ENCODE assay signal across 8 cellular contexts in the genomic region with DNA sequence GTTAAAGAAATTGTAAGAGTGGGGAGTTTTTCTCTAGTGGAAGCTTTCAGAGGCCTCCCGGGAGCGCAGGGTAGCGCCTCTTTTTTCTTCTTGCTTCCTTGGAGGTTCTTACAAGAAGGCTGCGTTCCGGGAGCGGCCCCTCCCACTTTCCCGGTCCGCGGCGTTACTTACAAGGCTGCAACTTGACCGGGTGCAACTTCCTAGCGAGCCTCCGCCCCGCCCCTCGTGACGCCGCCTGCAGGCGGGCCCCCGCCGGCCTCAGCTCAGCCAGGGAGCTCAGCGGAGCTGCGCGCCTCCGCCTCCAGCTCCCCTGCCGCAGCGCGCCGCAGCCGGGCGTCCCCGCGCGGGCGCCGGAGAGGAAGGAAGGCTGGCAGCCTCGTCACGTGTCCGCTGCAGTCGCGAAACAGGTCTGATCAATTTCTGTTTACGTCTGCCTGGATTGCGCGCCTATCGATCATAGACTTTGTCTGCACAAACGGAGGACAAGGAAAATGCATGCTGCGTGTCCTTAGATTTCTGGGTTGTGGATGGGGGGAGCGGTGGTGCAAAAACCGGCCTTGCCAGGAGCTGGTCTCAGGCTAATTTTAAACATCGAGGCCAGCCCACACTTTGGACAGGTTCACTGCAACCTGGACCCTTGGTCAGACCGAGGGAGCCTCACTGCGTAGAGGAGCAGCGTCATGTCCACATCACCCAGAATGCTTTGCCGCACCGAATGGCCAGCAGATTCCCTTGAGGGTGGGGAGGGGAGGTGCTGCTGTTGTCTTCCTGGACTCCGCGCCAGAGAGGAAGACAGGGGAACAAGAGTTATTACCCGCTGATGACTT. TPM values are rescaled to one million over a fixed set of nuclear protein-coding genes. Genes with fewer than 3 reads are reported as not detected.
DNase-seq lines count a peak whose midpoint lies in the region; ATAC-seq and TF ChIP-seq lines count a peak whose summit lies in the region.

A gene with protein sequence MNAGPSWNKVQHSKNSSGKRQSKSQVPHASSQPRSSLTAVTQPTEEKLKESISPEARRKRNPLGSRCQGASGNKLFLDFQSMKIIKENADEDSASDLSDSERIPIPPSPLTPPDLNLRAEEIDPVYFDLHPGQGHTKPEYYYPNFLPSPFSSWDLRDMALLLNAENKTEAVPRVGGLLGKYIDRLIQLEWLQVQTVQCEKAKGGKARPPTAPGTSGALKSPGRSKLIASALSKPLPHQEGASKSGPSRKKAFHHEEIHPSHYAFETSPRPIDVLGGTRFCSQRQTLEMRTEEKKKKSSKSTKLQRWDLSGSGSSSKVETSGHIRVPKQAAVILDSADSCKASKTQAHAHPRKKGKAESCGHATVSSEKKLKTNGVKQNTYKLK (plus strand): TSS at position 261 of the 827 bp plus-strand sequence. CDS start 3,555 bp downstream, outside the sequence.
A gene with protein sequence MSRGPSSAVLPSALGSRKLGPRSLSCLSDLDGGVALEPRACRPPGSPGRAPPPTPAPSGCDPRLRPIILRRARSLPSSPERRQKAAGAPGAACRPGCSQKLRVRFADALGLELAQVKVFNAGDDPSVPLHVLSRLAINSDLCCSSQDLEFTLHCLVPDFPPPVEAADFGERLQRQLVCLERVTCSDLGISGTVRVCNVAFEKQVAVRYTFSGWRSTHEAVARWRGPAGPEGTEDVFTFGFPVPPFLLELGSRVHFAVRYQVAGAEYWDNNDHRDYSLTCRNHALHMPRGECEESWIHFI (minus strand): TSS at position 177 of the 827 bp plus-strand sequence. CDS start 374 bp downstream, outside the sequence.

- POLR2A ChIA-PET in CD8-positive, alpha-beta T cell (lab: Charles Lee): interaction anchor here (1.2 to 3.3 kb wide), 8 partner anchors 8 to 118 kb away, joined by 3 to 14 read pairs (median 4); a partner anchor contains a TSS

- H3K4me3 Mint-ChIP-seq in CD8-positive, alpha-beta T cell: peak within 1 kb of the TSS; percentile 96

- peaks cover 22% of the 10 kb centered on the region for H3K4me1 ChIP-seq in CD8-positive, alpha-beta T cell (ENCODE audit: insufficient read depth, low read length)

- peaks cover 45% of the 10 kb centered on the region for H3K4me1 Mint-ChIP-seq in CD8-positive, alpha-beta T cell (ENCODE audit: low read depth)

- H3K27ac ChIP-seq in CD8-positive, alpha-beta T cell (ENCODE audit: low read depth, low read length): peak within 1 kb of the TSS; percentile 90

- peak within 1 kb of the TSS; percentile 96 for H3K27ac Mint-ChIP-seq in CD8-positive, alpha-beta T cell

- H3K4me3 ChIP-seq in CD8-positive, alpha-beta T cell (ENCODE audit: low read depth, low read length): peak within 1 kb of the TSS; percentile 97

- no peaks in the 10 kb centered on the region for H3K9me3 ChIP-seq in CD8-positive, alpha-beta T cell (ENCODE audit: low read length)

- H3K36me3 Mint-ChIP-seq in CD8-positive, alpha-beta T cell: peaks cover 42% of the 10 kb centered on the region

- no peaks in the 10 kb centered on the region for H3K9me3 Mint-ChIP-seq in CD8-positive, alpha-beta T cell

- no peaks in the 10 kb centered on the region for H3K27me3 Mint-ChIP-seq in CD8-positive, alpha-beta T cell (ENCODE audit: low read depth)

- H3K36me3 ChIP-seq in CD8-positive, alpha-beta T cell (ENCODE audit: insufficient read depth, low read length): peaks cover 22% of the 10 kb centered on the region

- CTCF ChIA-PET in CD8-positive, alpha-beta T cell (lab: Charles Lee): interaction anchor here (0.9 to 2.0 kb wide), 5 partner anchors 8 to 123 kb away, joined by 3 to 8 read pairs (median 4); no protein-coding TSS in a partner anchor

- peak; percentile 96 for ATAC-seq in CD8-positive, alpha-beta T cell
- ATAC-seq in GM19455 (IDR thresholded peaks at IDR 0.05; ENCODE audit: unreplicated experiment): peak; percentile 91

- no peaks in the 10 kb centered on the region for H3K27me3 ChIP-seq in CD8-positive, alpha-beta T cell (ENCODE audit: insufficient read depth, low read length)

- peak; percentile 74 to 92 (median 85) for DNase-seq in CD8-positive, alpha-beta T cell
- DNase-seq in HK-2 (ENCODE audit: unreplicated experiment) (peak; percentile 97), NCI-H82 treated with DMSO at 0.1 percent for 48 hours (lab: John Stamatoyannopoulos, UW; ENCODE audit: unreplicated experiment) (peak; percentile 82), medulla oblongata (ENCODE audit: extremely low spot score) (peak; percentile 96)
- peak; percentile 34 to 81 for DNase-seq in activated CD8-positive, alpha-beta memory T cell treated with anti-CD3 and anti-CD28 coated beads for 1 hour (ENCODE audit: extremely low read depth in 1 of 2, low read depth in 1 of 2)
- peak; percentile 79 for DNase-seq in effector CD4-positive, alpha-beta T cell
- peak; percentile 82 to 89 (median 84) for DNase-seq in stimulated activated CD4-positive, alpha-beta T cell treated with anti-CD3 and anti-CD28 coated beads, TNF-alpha, amount 100 ng/mL, for 48 hours (ENCODE audit: low read depth in 3 of 3)

- TF ChIP-seq CTCF in CD8-positive, alpha-beta T cell (IDR thresholded peaks at IDR 0.05): no peak

- intact Hi-C loops in CD8-positive, alpha-beta T cell (cut with DNase I, micrococcal nuclease): loop anchor here in 1 of 2 experiments (1.0 to 5.0 kb wide), 2 partner anchors 9 to 117 kb away; no protein-coding TSS in a partner anchor

RNA-seq across cellular contexts. Expression of the first gene that starts in this region (rescaled TPM):
- total RNA-seq in CD8-positive, alpha-beta T cell: 10 to 100 TPM; 10.1 to 13.5 TPM

RNA-seq across cellular contexts. Expression of the second gene that starts in this region (rescaled TPM):
- total RNA-seq in CD8-positive, alpha-beta T cell: 1 to 10 TPM; 3.9 to 4.5 TPM

Comparison
In these comparisons a context has a peak if more than half of its experiments do, and no peak if none do; other contexts are left out.
1. Peak in every context shown above with its lines: DNase-seq, ATAC-seq, H3K4me3 ChIP-seq and H3K27ac ChIP-seq.